Comparison of ENCODE assay signal across 16 cellular contexts in genomic region chr2:176103634-176104337, GRCh38. TPM values are rescaled to one million over a fixed set of nuclear protein-coding genes. Genes with fewer than 3 reads are reported as not detected.
DNase-seq lines count a peak whose midpoint lies in the region; ATAC-seq, FAIRE-seq and TF ChIP-seq lines count a peak whose summit lies in the region.
"Had no signal": no experiment of that assay in that cellular context is flagged by ENCODE, and none has a peak within 500 bp of the region (broad histone marks: within the 10 kb centered on the region; RNA-seq: fewer than 3 reads in every experiment).

No MANE protein-coding gene starts in this region.

- intact Hi-C loops in kidney (cut with DNase I): no loop called here

- no peak overlapping the region for H3K4me3 Mint-ChIP-seq in stimulated activated naive B cell treated with anti-CD40 and anti-IgM and Interleukin-4, amounts not matched to agents 10 μg/mL and 1 μg/mL and 100 μg/mL, for 72 hours

- H3K4me1 ChIP-seq in HEK293 (ENCODE audit: control insufficient read depth, insufficient read depth, low read length) (peaks cover 4% of the 10 kb centered on the region), kidney (ENCODE audit: control insufficient read depth in 1 of 2, insufficient read depth in 1 of 2, low read depth in 1 of 2, low read length in 2 of 2) (peaks cover 0 to 7% of the 10 kb centered on the region in 2 donors)

- DNase-seq in SK-N-MC (ENCODE audit: low read depth, low spot score): peak; percentile 80
- peak; percentile 76 for DNase-seq in kidney
- no peak for DNase-seq in stimulated activated naive B cell treated with anti-CD40 and anti-IgM and Interleukin-4, amounts not matched to agents 10 μg/mL and 1 μg/mL and 100 μg/mL, for 72 hours
- DNase-seq in cerebellar cortex (ENCODE audit: low spot score): no peak
- DNase-seq in NCI-H774 (lab: John Stamatoyannopoulos, UW): no peak
- DNase-seq: activated T-cell treated with anti-CD3 and anti-CD28 coated beads, Interleukin-2, amount 50 U/mL, for 72 hours; NCI-H1694 treated with DMSO at 0.1 percent for 48 hours; stimulated activated CD4-positive, alpha-beta T cell treated with anti-CD3 and anti-CD28 coated beads, Interleukin-2, amount 100 ng/mL, for 24 hours; T-helper 1 cell had no signal

- H3K4me3 ChIP-seq in HEK293 (ENCODE audit: low read depth, low read length) (peak overlapping the region; percentile 74), SK-N-MC (peak overlapping the region; percentile 96), kidney (ENCODE audit: low read length in 2 of 2) (peak overlapping the region in 1 of 2 donors; percentile 61)

- peaks cover 3 to 9% of the 10 kb centered on the region in 2 donors for H3K36me3 Mint-ChIP-seq in stimulated activated naive B cell treated with anti-CD40 and anti-IgM and Interleukin-4, amounts not matched to agents 10 μg/mL and 1 μg/mL and 100 μg/mL, for 72 hours

- H3K27ac Mint-ChIP-seq in stimulated activated naive B cell treated with anti-CD40 and anti-IgM and Interleukin-4, amounts not matched to agents 10 μg/mL and 1 μg/mL and 100 μg/mL, for 72 hours: peak overlapping the region; percentile 72
- H3K27ac Mint-ChIP-seq: activated T-cell treated with anti-CD3 and anti-CD28 coated beads, Interleukin-2, amount 50 U/mL, for 72 hours had no signal

- no peaks in the 10 kb centered on the region for H3K9me3 ChIP-seq in HEK293 (ENCODE audit: control insufficient read depth, insufficient read depth, low read depth, low read length)
- no peaks in the 10 kb centered on the region for H3K9me3 ChIP-seq in SK-N-MC (ENCODE audit: low read depth, low read length)
- no peaks in the 10 kb centered on the region for H3K9me3 ChIP-seq in kidney (ENCODE audit: control insufficient read depth in 1 of 2, low read length in 2 of 2)
- H3K9me3 ChIP-seq: ascending aorta had no signal

- peaks cover 0 to 2% of the 10 kb centered on the region in 2 donors for H3K9me3 Mint-ChIP-seq in stimulated activated naive B cell treated with anti-CD40 and anti-IgM and Interleukin-4, amounts not matched to agents 10 μg/mL and 1 μg/mL and 100 μg/mL, for 72 hours
- H3K9me3 Mint-ChIP-seq: activated T-cell treated with anti-CD3 and anti-CD28 coated beads, Interleukin-2, amount 50 U/mL, for 72 hours had no signal

- H3K36me3 ChIP-seq in HEK293 (ENCODE audit: control insufficient read depth in 2 of 2, insufficient read depth in 1 of 2, low read length in 2 of 2): peaks cover 0 to under 1% of the 10 kb centered on the region in 2 experiments; a peak in 1 of 3 replicates
- H3K36me3 ChIP-seq in SK-N-MC (ENCODE audit: insufficient read depth, low read length): peaks cover under 1% of the 10 kb centered on the region
- no peaks in the 10 kb centered on the region for H3K36me3 ChIP-seq in kidney (ENCODE audit: control insufficient read depth in 1 of 2, insufficient read depth in 2 of 2, low read length in 2 of 2)
- H3K36me3 ChIP-seq: ascending aorta had no signal

- no peak for ATAC-seq in stimulated activated naive B cell treated with anti-CD40 and anti-IgM and Interleukin-4, amounts not matched to agents 10 μg/mL and 1 μg/mL and 100 μg/mL, for 72 hours (replicated peaks)
- no peak for ATAC-seq in GM21390 (IDR thresholded peaks at IDR 0.05; ENCODE audit: unreplicated experiment)
- ATAC-seq: activated CD4-positive, CD25-positive, alpha-beta regulatory T cell treated with anti-CD3 and anti-CD28 coated beads, Interleukin-2, amount 50 U/mL, for 24 hours; Panc1 had no signal

- no peak for FAIRE-seq in kidney (lab: Jason Lieb, UNC)

- H3K27me3 Mint-ChIP-seq in stimulated activated naive B cell treated with anti-CD40 and anti-IgM and Interleukin-4, amounts not matched to agents 10 μg/mL and 1 μg/mL and 100 μg/mL, for 72 hours: peaks cover 77 to 86% of the 10 kb centered on the region in 2 donors

- POLR2A ChIA-PET in HEK293 (lab: Yijun Ruan, JAX): interaction anchor here (0.7 to 4.2 kb wide), 9 partner anchors 9 to 918 kb away, joined by 3 to 75 read pairs (median 6); partner anchors contain the start of genes HOXD13, HOXD8 and LNPK

- no peak for TF ChIP-seq CTCF in HEK293 (tag by site-specific recombination; IDR thresholded peaks at IDR 0.05)
- TF ChIP-seq CTCF in kidney (IDR thresholded peaks at IDR 0.05; ENCODE audit: borderline replicate concordance, extremely low read depth, insufficient read depth): no peak

- peak overlapping the region; percentile 100 for H3K27ac ChIP-seq in HEK293 (ENCODE audit: extremely low read depth, low read depth, low read length)
- peak overlapping the region; percentile 96 for H3K27ac ChIP-seq in SK-N-MC
- H3K27ac ChIP-seq in kidney (ENCODE audit: low read depth in 2 of 2, low read length in 2 of 2): peak overlapping the region in 1 of 2 donors; percentile 76
- H3K27ac ChIP-seq: ascending aorta, KMS-11 had no signal

- H3K9ac ChIP-seq in SK-N-MC (ENCODE audit: insufficient read length) (peak overlapping the region; percentile 85), kidney (ENCODE audit: low read length in 2 of 2) (no peak overlapping the region)
- H3K9ac ChIP-seq: KMS-11 had no signal

- H3K4me1 Mint-ChIP-seq in stimulated activated naive B cell treated with anti-CD40 and anti-IgM and Interleukin-4, amounts not matched to agents 10 μg/mL and 1 μg/mL and 100 μg/mL, for 72 hours: peaks cover 20 to 28% of the 10 kb centered on the region in 2 donors

- CTCF ChIA-PET in HEK293 (lab: Yijun Ruan, JAX): interaction anchor here (0.6 to 2.2 kb wide), 6 partner anchors 15 to 852 kb away, joined by 3 to 4 read pairs (median 4); no protein-coding TSS in a partner anchor

TF ChIP-seq in HEK293, 187 proteins besides CTCF, POLR2A, EP300 and RAD21 (continues in another document):
- TF ChIP-seq ZNF140 (tag by site-specific recombination; IDR thresholded peaks at IDR 0.05) (no peak), ZNF23 (tag by site-specific recombination; IDR thresholded peaks at IDR 0.05; ENCODE audit: borderline replicate concordance) (no peak), ZNF266 (tag by site-specific recombination; IDR thresholded peaks at IDR 0.05; ENCODE audit: low read depth) (no peak), SP2 (tag by site-specific recombination; IDR thresholded peaks at IDR 0.05) (peak; percentile 50)
- TF ChIP-seq, protein P1, sequence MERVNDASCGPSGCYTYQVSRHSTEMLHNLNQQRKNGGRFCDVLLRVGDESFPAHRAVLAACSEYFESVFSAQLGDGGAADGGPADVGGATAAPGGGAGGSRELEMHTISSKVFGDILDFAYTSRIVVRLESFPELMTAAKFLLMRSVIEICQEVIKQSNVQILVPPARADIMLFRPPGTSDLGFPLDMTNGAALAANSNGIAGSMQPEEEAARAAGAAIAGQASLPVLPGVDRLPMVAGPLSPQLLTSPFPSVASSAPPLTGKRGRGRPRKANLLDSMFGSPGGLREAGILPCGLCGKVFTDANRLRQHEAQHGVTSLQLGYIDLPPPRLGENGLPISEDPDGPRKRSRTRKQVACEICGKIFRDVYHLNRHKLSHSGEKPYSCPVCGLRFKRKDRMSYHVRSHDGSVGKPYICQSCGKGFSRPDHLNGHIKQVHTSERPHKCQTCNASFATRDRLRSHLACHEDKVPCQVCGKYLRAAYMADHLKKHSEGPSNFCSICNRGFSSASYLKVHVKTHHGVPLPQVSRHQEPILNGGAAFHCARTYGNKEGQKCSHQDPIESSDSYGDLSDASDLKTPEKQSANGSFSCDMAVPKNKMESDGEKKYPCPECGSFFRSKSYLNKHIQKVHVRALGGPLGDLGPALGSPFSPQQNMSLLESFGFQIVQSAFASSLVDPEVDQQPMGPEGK (tag by site-specific recombination; IDR thresholded peaks at IDR 0.05): peak; percentile 18; the same call in 1 of the 2 replicates
- TF ChIP-seq, protein P2, sequence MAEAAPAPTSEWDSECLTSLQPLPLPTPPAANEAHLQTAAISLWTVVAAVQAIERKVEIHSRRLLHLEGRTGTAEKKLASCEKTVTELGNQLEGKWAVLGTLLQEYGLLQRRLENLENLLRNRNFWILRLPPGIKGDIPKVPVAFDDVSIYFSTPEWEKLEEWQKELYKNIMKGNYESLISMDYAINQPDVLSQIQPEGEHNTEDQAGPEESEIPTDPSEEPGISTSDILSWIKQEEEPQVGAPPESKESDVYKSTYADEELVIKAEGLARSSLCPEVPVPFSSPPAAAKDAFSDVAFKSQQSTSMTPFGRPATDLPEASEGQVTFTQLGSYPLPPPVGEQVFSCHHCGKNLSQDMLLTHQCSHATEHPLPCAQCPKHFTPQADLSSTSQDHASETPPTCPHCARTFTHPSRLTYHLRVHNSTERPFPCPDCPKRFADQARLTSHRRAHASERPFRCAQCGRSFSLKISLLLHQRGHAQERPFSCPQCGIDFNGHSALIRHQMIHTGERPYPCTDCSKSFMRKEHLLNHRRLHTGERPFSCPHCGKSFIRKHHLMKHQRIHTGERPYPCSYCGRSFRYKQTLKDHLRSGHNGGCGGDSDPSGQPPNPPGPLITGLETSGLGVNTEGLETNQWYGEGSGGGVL (tag by site-specific recombination; IDR thresholded peaks at IDR 0.05): peak; percentile 92

RNA-seq across cellular contexts. Expression of gene HOXD11, which starts 3.3 kb away (rescaled TPM):
- 15.9 TPM for total RNA-seq in kidney
- polyA plus RNA-seq in kidney (ENCODE audit: insufficient read depth, low read depth, low replicate concordance): 5.8 TPM
- total RNA-seq: activated T-cell treated with anti-CD3 and anti-CD28 coated beads, Interleukin-2, amount 50 U/mL, for 72 hours; ascending aorta; dermis microvascular lymphatic vessel endothelial cell had no signal

RNA-seq across cellular contexts. Expression of gene HOXD12, which starts 4.2 kb away (rescaled TPM):
- total RNA-seq in kidney: not detected
- not detected for polyA plus RNA-seq in kidney (ENCODE audit: insufficient read depth, low read depth, low replicate concordance)
- total RNA-seq: activated T-cell treated with anti-CD3 and anti-CD28 coated beads, Interleukin-2, amount 50 U/mL, for 72 hours; ascending aorta; dermis microvascular lymphatic vessel endothelial cell had no signal

RNA-seq across cellular contexts. Expression of gene HOXD13, which starts 11.3 kb away (rescaled TPM):
- total RNA-seq in kidney: not detected
- not detected for polyA plus RNA-seq in kidney (ENCODE audit: insufficient read depth, low read depth, low replicate concordance)
- total RNA-seq: activated T-cell treated with anti-CD3 and anti-CD28 coated beads, Interleukin-2, amount 50 U/mL, for 72 hours; ascending aorta; dermis microvascular lymphatic vessel endothelial cell had no signal

RNA-seq across cellular contexts. Expression of gene HOXD10, which starts 12.8 kb away (rescaled TPM):
- total RNA-seq in kidney: 35.4 TPM
- polyA plus RNA-seq in kidney (ENCODE audit: insufficient read depth, low read depth, low replicate concordance): 28.2 TPM
- total RNA-seq: activated T-cell treated with anti-CD3 and anti-CD28 coated beads, Interleukin-2, amount 50 U/mL, for 72 hours; ascending aorta had no signal

RNA-seq across cellular contexts. Expression of gene HOXD9, which starts 18.7 kb away (rescaled TPM):
- 36.5 TPM for total RNA-seq in kidney
- 36.4 TPM for polyA plus RNA-seq in kidney (ENCODE audit: insufficient read depth, low read depth, low replicate concordance)
- total RNA-seq: activated T-cell treated with anti-CD3 and anti-CD28 coated beads, Interleukin-2, amount 50 U/mL, for 72 hours; ascending aorta had no signal

Comparison
In these comparisons a context has a peak if more than half of its experiments do, and no peak if none do; other contexts are left out.
1. DNase-seq: peak in SK-N-MC (single experiment) and kidney (single experiment); none in stimulated activated naive B cell treated with anti-CD40 and anti-IgM and Interleukin-4, amounts not matched to agents 10 μg/mL and 1 μg/mL and 100 μg/mL, for 72 hours (single experiment), cerebellar cortex (single experiment) and NCI-H774 (single experiment).